20 cellular contexts compared by ENCODE assay signal in the genomic region with DNA sequence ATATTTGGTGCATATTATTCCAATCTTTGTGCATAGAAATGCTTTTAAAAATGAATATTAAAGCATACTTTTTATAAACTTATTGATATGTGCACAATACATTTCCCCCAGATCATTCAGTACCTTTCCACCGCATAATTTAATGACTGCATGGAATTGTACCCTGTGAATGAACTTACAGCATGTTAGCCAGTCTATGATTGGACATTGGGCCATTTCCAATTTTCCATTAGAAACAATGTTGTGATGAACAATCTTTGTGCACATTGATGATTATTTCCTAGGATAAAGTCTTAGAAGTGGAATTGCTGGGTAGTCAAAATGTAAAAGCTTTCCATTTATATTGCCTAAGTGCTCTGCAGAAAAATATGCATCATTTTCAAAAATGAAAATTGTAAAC.
"Had no signal": no experiment of that assay in that cellular context is flagged by ENCODE, and none has a peak within 500 bp of the region (broad histone marks: within the 10 kb centered on the region; RNA-seq: fewer than 3 reads in every experiment).

No MANE protein-coding gene starts in this region.

- H3K9me3 Mint-ChIP-seq: natural killer cell; neural crest cell; stimulated activated effector memory CD8-positive, alpha-beta T cell treated with anti-CD3 and anti-CD28 coated beads, Interleukin-12 subunit alpha, Interleukin-12 subunit beta, amount 100 ng/mL, for 72 hours had no signal

- H3K36me3 Mint-ChIP-seq: natural killer cell had no signal

- DNase-seq: effector memory CD4-positive, alpha-beta T cell; esophagus squamous epithelium; foreskin keratinocyte; head of caudate nucleus; kidney glomerular epithelial cell; mammary epithelial cell; natural killer cell; pancreas; right cardiac atrium; stimulated activated CD4-positive, alpha-beta T cell treated with anti-CD3 and anti-CD28 coated beads, Interleukin-4, amount 100 ng/mL, for 1 hour; stimulated activated CD8-positive, alpha-beta memory T cell treated with anti-CD3 and anti-CD28 coated beads, Interleukin-4, amount 100 ng/mL, for 48 hours; stimulated activated naive CD8-positive, alpha-beta T cell treated with anti-CD3 and anti-CD28 coated beads, Interleukin-15, Interleukin-2, amounts not matched to agents 100 U/mL and 50 U/mL, for 24 hours; tibial artery; upper lobe of left lung; uterus had no signal

- H3K4me1 ChIP-seq: esophagus squamous epithelium, foreskin keratinocyte, pancreas, upper lobe of left lung, uterus had no signal

- H3K27ac Mint-ChIP-seq: natural killer cell; progenitor cell of endocrine pancreas; stimulated activated effector memory CD8-positive, alpha-beta T cell treated with anti-CD3 and anti-CD28 coated beads, Interleukin-12 subunit alpha, Interleukin-12 subunit beta, amount 100 ng/mL, for 72 hours had no signal

- H3K4me3 ChIP-seq: esophagus squamous epithelium, hepatocyte, pancreas, tibial artery, upper lobe of left lung, uterus had no signal

- H3K4me2 ChIP-seq: hepatocyte had no signal

- H3K36me3 ChIP-seq: uterus had no signal

- H3K4me3 Mint-ChIP-seq: natural killer cell; neural crest cell; stimulated activated effector memory CD8-positive, alpha-beta T cell treated with anti-CD3 and anti-CD28 coated beads, Interleukin-12 subunit alpha, Interleukin-12 subunit beta, amount 100 ng/mL, for 72 hours had no signal

- H3K9me3 ChIP-seq: esophagus squamous epithelium, pancreas, tibial artery, upper lobe of left lung, uterus had no signal

- H2AFZ ChIP-seq: hepatocyte had no signal

- H3K4me1 Mint-ChIP-seq: natural killer cell; neural crest cell; stimulated activated effector memory CD8-positive, alpha-beta T cell treated with anti-CD3 and anti-CD28 coated beads, Interleukin-12 subunit alpha, Interleukin-12 subunit beta, amount 100 ng/mL, for 72 hours had no signal

- H3K79me2 ChIP-seq: hepatocyte had no signal

- H3K27me3 ChIP-seq: esophagus squamous epithelium, foreskin keratinocyte, hepatocyte, pancreas, tibial artery, upper lobe of left lung, uterus had no signal

- H3K27ac ChIP-seq: epithelial cell of prostate, esophagus squamous epithelium, foreskin keratinocyte, hepatocyte, pancreas, tibial artery, upper lobe of left lung, uterus had no signal

- H3K27me3 Mint-ChIP-seq: progenitor cell of endocrine pancreas had no signal

- ATAC-seq: foreskin keratinocyte; pancreas; stimulated activated effector memory CD8-positive, alpha-beta T cell treated with anti-CD3 and anti-CD28 coated beads, Interleukin-12 subunit alpha, Interleukin-12 subunit beta, amount 100 ng/mL, for 72 hours; stimulated activated naive CD8-positive, alpha-beta T cell treated with anti-CD3 and anti-CD28 coated beads, Interleukin-15, Interleukin-2, amounts not matched to agents 100 U/mL and 50 U/mL, for 24 hours had no signal
